ENCODE assay signal across 1 cellular context in the genomic region with DNA sequence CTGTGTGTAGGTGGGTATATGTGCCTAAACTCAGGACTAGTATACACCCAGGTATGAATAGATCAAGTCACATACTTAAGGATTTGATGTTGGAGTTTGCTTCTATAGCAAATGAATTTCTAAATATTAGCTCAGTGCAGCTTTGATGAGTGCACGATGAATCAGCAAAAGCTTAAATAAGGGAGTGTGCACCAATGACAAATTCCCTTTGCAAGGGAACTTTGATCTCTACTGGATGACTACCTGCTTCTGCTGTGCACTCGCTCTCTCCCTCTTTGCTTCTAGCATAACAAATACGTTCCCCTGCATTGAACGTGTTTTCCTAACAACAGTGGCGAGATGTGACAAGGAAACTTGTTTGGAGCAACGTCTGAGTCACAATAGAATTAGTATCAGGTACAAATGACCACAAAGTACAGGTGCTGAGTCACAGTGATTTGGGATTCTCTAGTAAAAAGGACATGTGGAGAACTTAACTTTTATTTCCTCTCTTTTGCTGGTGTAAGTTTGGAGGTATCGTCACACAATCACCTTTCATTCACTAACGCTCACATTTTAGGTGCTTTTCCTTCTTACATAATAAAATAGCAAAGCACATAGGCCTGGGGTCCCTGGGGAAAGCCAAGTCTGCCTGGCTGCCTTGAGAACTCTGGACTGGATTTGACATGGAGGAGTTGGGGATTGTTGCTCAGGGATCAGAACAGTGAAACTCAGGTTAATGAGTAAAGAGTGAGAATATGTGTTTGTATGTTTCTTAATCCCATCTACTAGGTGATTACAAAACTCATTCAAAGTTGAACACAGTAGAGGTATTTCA.
A peak's percentile ranks its signal among the peaks of the same experiment; 100 is the strongest.
TF ChIP-seq lines count a peak whose summit lies in the region.

No MANE protein-coding gene starts in this region.

TF ChIP-seq in HepG2, 621 proteins besides CTCF, POLR2A, EP300 and RAD21 (continued from another document and continues in another):
- TF ChIP-seq BRF2 (CRISPR knock-in tag; IDR thresholded peaks at IDR 0.05) (0 out of 2 replicates have a peak, but pooled peaks have one; percentile 68), NFRKB (IDR thresholded peaks at IDR 0.05) (no peak), PHF20 (CRISPR knock-in tag; IDR thresholded peaks at IDR 0.05) (no peak), ZBTB40 (IDR thresholded peaks at IDR 0.05) (no peak), ZBTB40 (CRISPR knock-in tag; IDR thresholded peaks at IDR 0.05) (no peak; the same call in 1 of the 2 replicates), ARID4A (CRISPR knock-in tag; IDR thresholded peaks at IDR 0.05; ENCODE audit: borderline replicate concordance) (peak; percentile 70; the same call in 1 of the 2 replicates), ZNF713 (CRISPR knock-in tag; IDR thresholded peaks at IDR 0.05) (no peak), ZNF17 (CRISPR knock-in tag; IDR thresholded peaks at IDR 0.05) (no peak), KDM4B (CRISPR knock-in tag; IDR thresholded peaks at IDR 0.05) (peak; percentile 77), PLRG1 (conservative IDR thresholded peaks at IDR 0.05) (no peak), HOXA3 (CRISPR knock-in tag; IDR thresholded peaks at IDR 0.05) (peak; percentile 59; the same call in 1 of the 2 replicates), ZNF253 (CRISPR knock-in tag; IDR thresholded peaks at IDR 0.05; ENCODE audit: borderline replicate concordance) (no peak), NR2F6 (IDR thresholded peaks at IDR 0.05) (peak; percentile 47; the same call in 1 of the 2 replicates), NR2F6 (CRISPR knock-in tag; IDR thresholded peaks at IDR 0.05) (peak; percentile 66; the same call in 1 of the 2 replicates), CHCHD3 (CRISPR knock-in tag; IDR thresholded peaks at IDR 0.05) (no peak), ZNF354B (CRISPR knock-in tag; IDR thresholded peaks at IDR 0.05) (no peak), SMARCE1 (IDR thresholded peaks at IDR 0.05; ENCODE audit: borderline replicate concordance) (no peak), TEAD3 (CRISPR knock-in tag; optimal IDR thresholded peaks at IDR 0.05; ENCODE audit: borderline replicate concordance) (peak; percentile 93), JARID2 (CRISPR knock-in tag; IDR thresholded peaks at IDR 0.05; ENCODE audit: insufficient replicate concordance) (no peak), ZBTB20 (CRISPR knock-in tag; IDR thresholded peaks at IDR 0.05; ENCODE audit: borderline replicate concordance, low read depth) (peak; percentile 97), KLF16 (CRISPR knock-in tag; IDR thresholded peaks at IDR 0.05) (peak in 1 of 2 experiments; percentile 81; a peak in 1 of 4 replicates)
- TF ChIP-seq, protein P1, sequence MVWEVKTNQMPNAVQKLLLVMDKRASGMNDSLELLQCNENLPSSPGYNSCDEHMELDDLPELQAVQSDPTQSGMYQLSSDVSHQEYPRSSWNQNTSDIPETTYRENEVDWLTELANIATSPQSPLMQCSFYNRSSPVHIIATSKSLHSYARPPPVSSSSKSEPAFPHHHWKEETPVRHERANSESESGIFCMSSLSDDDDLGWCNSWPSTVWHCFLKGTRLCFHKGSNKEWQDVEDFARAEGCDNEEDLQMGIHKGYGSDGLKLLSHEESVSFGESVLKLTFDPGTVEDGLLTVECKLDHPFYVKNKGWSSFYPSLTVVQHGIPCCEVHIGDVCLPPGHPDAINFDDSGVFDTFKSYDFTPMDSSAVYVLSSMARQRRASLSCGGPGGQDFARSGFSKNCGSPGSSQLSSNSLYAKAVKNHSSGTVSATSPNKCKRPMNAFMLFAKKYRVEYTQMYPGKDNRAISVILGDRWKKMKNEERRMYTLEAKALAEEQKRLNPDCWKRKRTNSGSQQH (CRISPR knock-in tag; IDR thresholded peaks at IDR 0.05; ENCODE audit: low read depth), result no peak; the same call in 1 of the 2 replicates
- TF ChIP-seq, protein P2, sequence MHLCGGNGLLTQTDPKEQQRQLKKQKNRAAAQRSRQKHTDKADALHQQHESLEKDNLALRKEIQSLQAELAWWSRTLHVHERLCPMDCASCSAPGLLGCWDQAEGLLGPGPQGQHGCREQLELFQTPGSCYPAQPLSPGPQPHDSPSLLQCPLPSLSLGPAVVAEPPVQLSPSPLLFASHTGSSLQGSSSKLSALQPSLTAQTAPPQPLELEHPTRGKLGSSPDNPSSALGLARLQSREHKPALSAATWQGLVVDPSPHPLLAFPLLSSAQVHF (CRISPR knock-in tag; IDR thresholded peaks at IDR 0.05), result no peak
- TF ChIP-seq, protein P3, sequence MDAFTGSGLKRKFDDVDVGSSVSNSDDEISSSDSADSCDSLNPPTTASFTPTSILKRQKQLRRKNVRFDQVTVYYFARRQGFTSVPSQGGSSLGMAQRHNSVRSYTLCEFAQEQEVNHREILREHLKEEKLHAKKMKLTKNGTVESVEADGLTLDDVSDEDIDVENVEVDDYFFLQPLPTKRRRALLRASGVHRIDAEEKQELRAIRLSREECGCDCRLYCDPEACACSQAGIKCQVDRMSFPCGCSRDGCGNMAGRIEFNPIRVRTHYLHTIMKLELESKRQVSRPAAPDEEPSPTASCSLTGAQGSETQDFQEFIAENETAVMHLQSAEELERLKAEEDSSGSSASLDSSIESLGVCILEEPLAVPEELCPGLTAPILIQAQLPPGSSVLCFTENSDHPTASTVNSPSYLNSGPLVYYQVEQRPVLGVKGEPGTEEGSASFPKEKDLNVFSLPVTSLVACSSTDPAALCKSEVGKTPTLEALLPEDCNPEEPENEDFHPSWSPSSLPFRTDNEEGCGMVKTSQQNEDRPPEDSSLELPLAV (CRISPR knock-in tag; conservative IDR thresholded peaks at IDR 0.05; ENCODE audit: low read depth), result no peak
- TF ChIP-seq, protein P4, sequence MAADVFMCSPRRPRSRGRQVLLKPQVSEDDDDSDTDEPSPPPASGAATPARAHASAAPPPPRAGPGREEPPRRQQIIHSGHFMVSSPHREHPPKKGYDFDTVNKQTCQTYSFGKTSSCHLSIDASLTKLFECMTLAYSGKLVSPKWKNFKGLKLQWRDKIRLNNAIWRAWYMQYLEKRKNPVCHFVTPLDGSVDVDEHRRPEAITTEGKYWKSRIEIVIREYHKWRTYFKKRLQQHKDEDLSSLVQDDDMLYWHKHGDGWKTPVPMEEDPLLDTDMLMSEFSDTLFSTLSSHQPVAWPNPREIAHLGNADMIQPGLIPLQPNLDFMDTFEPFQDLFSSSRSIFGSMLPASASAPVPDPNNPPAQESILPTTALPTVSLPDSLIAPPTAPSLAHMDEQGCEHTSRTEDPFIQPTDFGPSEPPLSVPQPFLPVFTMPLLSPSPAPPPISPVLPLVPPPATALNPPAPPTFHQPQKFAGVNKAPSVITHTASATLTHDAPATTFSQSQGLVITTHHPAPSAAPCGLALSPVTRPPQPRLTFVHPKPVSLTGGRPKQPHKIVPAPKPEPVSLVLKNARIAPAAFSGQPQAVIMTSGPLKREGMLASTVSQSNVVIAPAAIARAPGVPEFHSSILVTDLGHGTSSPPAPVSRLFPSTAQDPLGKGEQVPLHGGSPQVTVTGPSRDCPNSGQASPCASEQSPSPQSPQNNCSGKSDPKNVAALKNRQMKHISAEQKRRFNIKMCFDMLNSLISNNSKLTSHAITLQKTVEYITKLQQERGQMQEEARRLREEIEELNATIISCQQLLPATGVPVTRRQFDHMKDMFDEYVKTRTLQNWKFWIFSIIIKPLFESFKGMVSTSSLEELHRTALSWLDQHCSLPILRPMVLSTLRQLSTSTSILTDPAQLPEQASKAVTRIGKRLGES (CRISPR knock-in tag; IDR thresholded peaks at IDR 0.05; ENCODE audit: borderline replicate concordance), result no peak
- TF ChIP-seq, protein P5, sequence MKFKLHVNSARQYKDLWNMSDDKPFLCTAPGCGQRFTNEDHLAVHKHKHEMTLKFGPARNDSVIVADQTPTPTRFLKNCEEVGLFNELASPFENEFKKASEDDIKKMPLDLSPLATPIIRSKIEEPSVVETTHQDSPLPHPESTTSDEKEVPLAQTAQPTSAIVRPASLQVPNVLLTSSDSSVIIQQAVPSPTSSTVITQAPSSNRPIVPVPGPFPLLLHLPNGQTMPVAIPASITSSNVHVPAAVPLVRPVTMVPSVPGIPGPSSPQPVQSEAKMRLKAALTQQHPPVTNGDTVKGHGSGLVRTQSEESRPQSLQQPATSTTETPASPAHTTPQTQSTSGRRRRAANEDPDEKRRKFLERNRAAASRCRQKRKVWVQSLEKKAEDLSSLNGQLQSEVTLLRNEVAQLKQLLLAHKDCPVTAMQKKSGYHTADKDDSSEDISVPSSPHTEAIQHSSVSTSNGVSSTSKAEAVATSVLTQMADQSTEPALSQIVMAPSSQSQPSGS (CRISPR knock-in tag; IDR thresholded peaks at IDR 0.05), result peak; percentile 88
